ENCODE assay signal across 19 cellular contexts in the genomic region with DNA sequence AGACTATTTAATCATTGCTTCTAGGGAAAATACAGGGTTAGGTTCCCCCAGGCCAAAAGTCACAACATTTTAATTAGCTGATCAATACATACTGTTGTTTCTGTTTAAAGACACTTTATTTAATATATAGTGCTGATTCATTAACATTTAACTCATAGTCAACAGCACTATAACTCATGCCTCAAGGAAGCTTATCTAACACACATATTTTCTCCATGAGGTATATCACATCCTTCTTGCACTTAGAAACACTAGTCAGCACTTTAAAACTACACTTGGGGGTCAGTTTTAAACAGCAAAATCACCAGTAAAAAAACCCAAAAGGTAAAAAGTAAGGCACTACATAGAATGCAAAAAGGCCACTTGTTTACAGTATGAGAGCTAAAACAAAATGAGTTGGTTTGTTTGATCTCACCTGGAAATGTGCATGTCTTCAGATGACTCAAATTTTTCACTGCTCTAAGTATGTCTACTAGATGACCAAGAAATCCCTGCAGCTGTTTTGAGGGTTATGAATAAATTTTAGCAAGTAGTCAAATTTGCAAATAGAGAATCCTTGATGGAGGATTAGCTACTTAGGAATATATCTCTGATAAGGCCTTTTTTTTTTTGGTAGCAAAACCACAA. TPM values are rescaled to one million over a fixed set of nuclear protein-coding genes. Genes with fewer than 3 reads are reported as not detected.
DNase-seq lines count a peak whose midpoint lies in the region; ATAC-seq and TF ChIP-seq lines count a peak whose summit lies in the region.
"Had no signal": no experiment of that assay in that cellular context is flagged by ENCODE, and none has a peak within 500 bp of the region (broad histone marks: within the 10 kb centered on the region; RNA-seq: fewer than 3 reads in every experiment).

No MANE protein-coding gene starts in this region.

- CTCF ChIA-PET in AG04450 (lab: Charles Lee): interaction anchor here (1.0 to 1.8 kb wide), 3 partner anchors 26 to 354 kb away, joined by 3 to 6 read pairs (median 5); no protein-coding TSS in a partner anchor

- H3K36me3 ChIP-seq in left lung: peaks cover 0 to 38% of the 10 kb centered on the region in 2 donors
- peaks cover 61% of the 10 kb centered on the region for H3K36me3 ChIP-seq in lower lobe of right lung
- H3K36me3 ChIP-seq: uterus had no signal

- H3K4me3 ChIP-seq in AG04450 (ENCODE audit: low read depth, low read length) (no peak overlapping the region), astrocyte of the spinal cord (ENCODE audit: low read depth, low read length) (no peak overlapping the region), left lung (no peak overlapping the region), lower lobe of right lung (no peak overlapping the region)
- H3K4me3 ChIP-seq: heart left ventricle, psoas muscle, stomach, uterus had no signal

- TF ChIP-seq CTCF in AG04450 (IDR thresholded peaks at IDR 0.05; ENCODE audit: low read depth, low read length) (no peak), HFFc6 (IDR thresholded peaks at IDR 0.05) (no peak), astrocyte of the spinal cord (IDR thresholded peaks at IDR 0.05; ENCODE audit: low read depth, low read length) (no peak), left lung (IDR thresholded peaks at IDR 0.05) (no peak), lower lobe of right lung (IDR thresholded peaks at IDR 0.05) (no peak)

- H3K36me3 Mint-ChIP-seq in HFFc6 (ENCODE audit: low read depth): peaks cover 5% of the 10 kb centered on the region; the same call in 1 of the 2 replicates

- no peaks in the 10 kb centered on the region for H3K27me3 ChIP-seq in AG04450 (ENCODE audit: control insufficient read depth, insufficient read depth, low read length)
- H3K27me3 ChIP-seq in left lung: no peaks in the 10 kb centered on the region
- H3K27me3 ChIP-seq in lower lobe of right lung (ENCODE audit: low read depth): no peaks in the 10 kb centered on the region
- H3K27me3 ChIP-seq: heart left ventricle, stomach, uterus had no signal

- intact Hi-C loops in left lung (cut with DNase I) (no loop called here), lower lobe of right lung (cut with DNase I) (no loop called here), posterior cingulate gyrus (cut with DNase I) (no loop called here)

- H3K27me3 Mint-ChIP-seq in HFFc6 (ENCODE audit: insufficient read depth): no peaks in the 10 kb centered on the region
- H3K27me3 Mint-ChIP-seq: activated CD4-positive, alpha-beta T cell treated with anti-CD3 and anti-CD28 coated beads, Interleukin-2, amount 10 ng/mL, durations not matched to agents 7 days and 5 days had no signal

- in situ Hi-C loops in astrocyte of the spinal cord (cut with HindIII; ENCODE audit: low sequenced_read_pairs): no loop called here

- peak; percentile 1 for DNase-seq in AG04450 (ENCODE audit: low read depth, low spot score)
- peak; percentile 25 for DNase-seq in HFFc6
- peak; percentile 17 for DNase-seq in astrocyte of the spinal cord (ENCODE audit: low read depth, low spot score)
- no peak for DNase-seq in left lung
- no peak for DNase-seq in lower lobe of right lung
- no peak for DNase-seq in posterior cingulate gyrus
- DNase-seq: activated CD4-positive, alpha-beta T cell treated with anti-CD3 and anti-CD28 coated beads, Interleukin-2, amount 10 ng/mL, durations not matched to agents 7 days and 5 days; aorta; cortex of kidney; heart left ventricle; NCI-H1436; NCI-H510A treated with DMSO at 0.1 percent for 48 hours; psoas muscle; stomach; uterus had no signal

- no peaks in the 10 kb centered on the region for H3K4me1 ChIP-seq in left lung
- no peaks in the 10 kb centered on the region for H3K4me1 ChIP-seq in lower lobe of right lung
- H3K4me1 ChIP-seq: psoas muscle, stomach, uterus had no signal

- no peak overlapping the region for H3K27ac ChIP-seq in AG04450 (ENCODE audit: low read depth, low read length)
- H3K27ac ChIP-seq in left lung: no peak overlapping the region
- H3K27ac ChIP-seq in lower lobe of right lung: no peak overlapping the region
- H3K27ac ChIP-seq: heart left ventricle, KMS-11, psoas muscle, stomach, uterus had no signal

- ATAC-seq in left lung: peak; percentile 22
- ATAC-seq in lower lobe of right lung: no peak
- ATAC-seq in HG03460 (IDR thresholded peaks at IDR 0.05; ENCODE audit: unreplicated experiment): no peak
- no peak for ATAC-seq in HG03139 (IDR thresholded peaks at IDR 0.05; ENCODE audit: unreplicated experiment)
- ATAC-seq: heart left ventricle, psoas muscle had no signal

- POLR2A ChIA-PET in AG04450 (lab: Yijun Ruan, JAX): no interaction called here

- H3K4me1 Mint-ChIP-seq in HFFc6 (ENCODE audit: low read depth): peaks cover 27% of the 10 kb centered on the region
- H3K4me1 Mint-ChIP-seq: activated CD4-positive, alpha-beta T cell treated with anti-CD3 and anti-CD28 coated beads, Interleukin-2, amount 10 ng/mL, durations not matched to agents 7 days and 5 days had no signal

- H3K27ac Mint-ChIP-seq in HFFc6: peak overlapping the region; percentile 51; the same call in 1 of the 2 replicates
- H3K27ac Mint-ChIP-seq: activated CD4-positive, alpha-beta T cell treated with anti-CD3 and anti-CD28 coated beads, Interleukin-2, amount 10 ng/mL, durations not matched to agents 7 days and 5 days; activated T-helper 1 cell treated with anti-CD3 and anti-CD28 coated beads, Interleukin-12 subunit alpha, Interleukin-12 subunit beta, Interleukin-2, Interleukin-4 antibody, amounts not matched to agents 30 ng/mL and 10 ng/mL and 1 ng/mL, durations not matched to agents 14 hours and 24 hours and 36 hours had no signal

- no peak overlapping the region for H3K4me3 Mint-ChIP-seq in HFFc6
- H3K4me3 Mint-ChIP-seq: activated CD4-positive, alpha-beta T cell treated with anti-CD3 and anti-CD28 coated beads, Interleukin-2, amount 10 ng/mL, durations not matched to agents 7 days and 5 days; activated T-helper 1 cell treated with anti-CD3 and anti-CD28 coated beads, Interleukin-12 subunit alpha, Interleukin-12 subunit beta, Interleukin-2, Interleukin-4 antibody, amounts not matched to agents 30 ng/mL and 10 ng/mL and 1 ng/mL, durations not matched to agents 14 hours and 24 hours and 36 hours had no signal

- no peaks in the 10 kb centered on the region for H3K9me3 Mint-ChIP-seq in HFFc6
- H3K9me3 Mint-ChIP-seq: activated CD4-positive, alpha-beta T cell treated with anti-CD3 and anti-CD28 coated beads, Interleukin-2, amount 10 ng/mL, durations not matched to agents 7 days and 5 days; activated T-helper 1 cell treated with anti-CD3 and anti-CD28 coated beads, Interleukin-12 subunit alpha, Interleukin-12 subunit beta, Interleukin-2, Interleukin-4 antibody, amounts not matched to agents 30 ng/mL and 10 ng/mL and 1 ng/mL, durations not matched to agents 14 hours and 24 hours and 36 hours had no signal

- H3K9me3 ChIP-seq in AG04450 (ENCODE audit: control insufficient read depth, insufficient read depth, low read length) (no peaks in the 10 kb centered on the region), left lung (peaks cover 0 to 2% of the 10 kb centered on the region in 2 donors), lower lobe of right lung (no peaks in the 10 kb centered on the region)
- H3K9me3 ChIP-seq: psoas muscle, uterus had no signal

RNA-seq across cellular contexts. Expression of a gene that starts 54.1 kb away (rescaled TPM):
- polyA plus RNA-seq in AG04450 (2011; rRNA removed): 14.8 and 17.1 TPM in 2 replicates
- polyA minus RNA-seq in AG04450 (2011; rRNA and poly(A)+ RNA removed): 16.7 and 22.2 TPM in 2 replicates
- 1 to 10 TPM in 3 of 6 experiments, under 1 TPM in 3; 0.63 to 1.3 (median 0.92) TPM for total RNA-seq in HFFc6 (2021; fragmentation: NEBNext Ultra II Directional; extraction: Animal tissue kit (Norgen Biotek cat#: 25700))
- total RNA-seq in left lung (10 to 100 TPM; 36.2 to 53.8 TPM), lower lobe of right lung (93.7 TPM)

Comparison
In these comparisons a context has a peak if more than half of its experiments do, and no peak if none do; other contexts are left out.
1. DNase-seq: peak in AG04450 (single experiment), HFFc6 (single experiment) and astrocyte of the spinal cord (single experiment); none in left lung (0 of 2), lower lobe of right lung (single experiment) and posterior cingulate gyrus (0 of 10).
2. RNA of a gene that starts 54.1 kb away (total RNA-seq): 93.7 TPM in lower lobe of right lung (single experiment) and 36.2 to 53.8 TPM in left lung; 0.63 to 1.3 TPM in HFFc6; every median in the first group is over 10 times any median in the second.